ENCODE assay signal across 17 cellular contexts in genomic region chr6:107711953-107712522, GRCh38.
A peak's percentile ranks its signal among the peaks of the same experiment; 100 is the strongest.
DNase-seq lines count a peak whose midpoint lies in the region; ATAC-seq and TF ChIP-seq lines count a peak whose summit lies in the region.
"Had no signal": no experiment of that assay in that cellular context is flagged by ENCODE, and none has a peak within 500 bp of the region (broad histone marks: within the 10 kb centered on the region; RNA-seq: fewer than 3 reads in every experiment).

No MANE protein-coding gene starts in this region.

- no peak overlapping the region for H2AFZ ChIP-seq in OCI-LY1 (ENCODE audit: low read length)

- no peaks in the 10 kb centered on the region for H3K27me3 Mint-ChIP-seq in activated T-cell treated with anti-CD3 and anti-CD28 coated beads, Interleukin-2, amount 50 U/mL, for 4 hours (ENCODE audit: low read depth)
- no peaks in the 10 kb centered on the region for H3K27me3 Mint-ChIP-seq in effector memory CD8-positive, alpha-beta T cell

- no peak for ATAC-seq in activated T-cell treated with anti-CD3 and anti-CD28 coated beads, Interleukin-2, amount 50 U/mL, for 4 hours
- no peak for ATAC-seq in effector memory CD8-positive, alpha-beta T cell (replicated peaks)
- ATAC-seq in GM18870 (IDR thresholded peaks at IDR 0.05; ENCODE audit: unreplicated experiment) (no peak), left cardiac atrium (no peak)
- ATAC-seq: HCT116 had no signal

- no peak for DNase-seq in activated T-cell treated with anti-CD3 and anti-CD28 coated beads, Interleukin-2, amount 50 U/mL, for 4 hours
- no peak for DNase-seq in activated T-cell treated with anti-CD3 and anti-CD28 coated beads, Interleukin-2, amount 50 U/mL, for 48 hours
- no peak for DNase-seq in effector memory CD8-positive, alpha-beta T cell
- no peak for DNase-seq in activated CD4-positive, CD25-positive, alpha-beta regulatory T cell treated with anti-CD3 and anti-CD28 coated beads, Interleukin-2, amount 50 U/mL, for 72 hours
- DNase-seq in left cardiac atrium = no peak
- DNase-seq: activated CD8-positive, alpha-beta memory T cell treated with anti-CD3 and anti-CD28 coated beads, Interleukin-2, amount 50 U/mL, for 4 hours; heart left ventricle; left lung; NCI-H1105; NCI-H226; ovary had no signal

- H3K27me3 ChIP-seq in OCI-LY1 (ENCODE audit: insufficient read depth, low read length) (no peaks in the 10 kb centered on the region), skeletal muscle satellite cell (ENCODE audit: control insufficient read depth, insufficient read depth, low read length) (peaks cover 6% of the 10 kb centered on the region)
- H3K27me3 ChIP-seq: brain microvascular endothelial cell, left lung, ovary had no signal

- H3F3A ChIP-seq in OCI-LY1 (ENCODE audit: insufficient read depth, low read length) = no peaks in the 10 kb centered on the region

- H3K9me3 Mint-ChIP-seq in activated T-cell treated with anti-CD3 and anti-CD28 coated beads, Interleukin-2, amount 50 U/mL, for 4 hours = peaks cover 3% of the 10 kb centered on the region
- no peaks in the 10 kb centered on the region for H3K9me3 Mint-ChIP-seq in effector memory CD8-positive, alpha-beta T cell

- H3K4me3 ChIP-seq in OCI-LY1 (ENCODE audit: low read depth, low read length, poor library complexity, severe bottlenecking) = peak overlapping the region; percentile 33
- H3K4me3 ChIP-seq in skeletal muscle satellite cell (ENCODE audit: low read length) = no peak overlapping the region
- H3K4me3 ChIP-seq: ovary had no signal

- peak overlapping the region; percentile 62; the same call in 1 of the 2 replicates for H3K4me2 ChIP-seq in OCI-LY1 (ENCODE audit: low read length)
- H3K4me2 ChIP-seq in skeletal muscle satellite cell (ENCODE audit: low read length) = peak overlapping the region; percentile 67

- H3K4me1 Mint-ChIP-seq in activated T-cell treated with anti-CD3 and anti-CD28 coated beads, Interleukin-2, amount 50 U/mL, for 4 hours (ENCODE audit: low read depth) = peaks cover 64% of the 10 kb centered on the region
- peaks cover 51 to 65% of the 10 kb centered on the region in 2 donors for H3K4me1 Mint-ChIP-seq in effector memory CD8-positive, alpha-beta T cell (ENCODE audit: low read depth in 2 of 2)
- H3K4me1 Mint-ChIP-seq: endodermal cell had no signal

- H3K9me3 ChIP-seq in OCI-LY1 (ENCODE audit: low read length) (no peaks in the 10 kb centered on the region), skeletal muscle satellite cell (replicated peaks; ENCODE audit: low read length) (no peaks in the 10 kb centered on the region)
- H3K9me3 ChIP-seq: heart left ventricle, left lung, ovary had no signal

- H3K36me3 Mint-ChIP-seq in activated T-cell treated with anti-CD3 and anti-CD28 coated beads, Interleukin-2, amount 50 U/mL, for 4 hours (ENCODE audit: insufficient read depth) = peaks cover 5% of the 10 kb centered on the region
- peaks cover 19% of the 10 kb centered on the region for H3K36me3 Mint-ChIP-seq in effector memory CD8-positive, alpha-beta T cell (ENCODE audit: insufficient read depth)

- no peaks in the 10 kb centered on the region for H3K9me2 ChIP-seq in OCI-LY1 (ENCODE audit: low read depth, low read length)

- H3K79me2 ChIP-seq in OCI-LY1 (ENCODE audit: insufficient read depth, low read length) = no peaks in the 10 kb centered on the region

- H3K27ac Mint-ChIP-seq in effector memory CD8-positive, alpha-beta T cell = peak overlapping the region; percentile 91 to 94
- H3K27ac Mint-ChIP-seq: endodermal cell had no signal

- H3K4me1 ChIP-seq in OCI-LY1 (ENCODE audit: insufficient read depth, low read length, severe bottlenecking) (peaks cover 27% of the 10 kb centered on the region), skeletal muscle satellite cell (ENCODE audit: control insufficient read depth, insufficient read depth, low read length) (peaks cover 13% of the 10 kb centered on the region)

- H3K9ac ChIP-seq in OCI-LY1 (ENCODE audit: low read length) (no peak overlapping the region; the same call in 1 of the 2 replicates), skeletal muscle satellite cell (ENCODE audit: low read depth, low read length) (no peak overlapping the region)

- H4K20me1 ChIP-seq in OCI-LY1 (ENCODE audit: insufficient read depth, low read length) = no peaks in the 10 kb centered on the region

- no peak for TF ChIP-seq CTCF in OCI-LY1 (IDR thresholded peaks at IDR 0.05; ENCODE audit: low read length)

- peak overlapping the region; percentile 23 for H3K4me3 Mint-ChIP-seq in activated T-cell treated with anti-CD3 and anti-CD28 coated beads, Interleukin-2, amount 50 U/mL, for 4 hours
- H3K4me3 Mint-ChIP-seq in effector memory CD8-positive, alpha-beta T cell = peak overlapping the region; percentile 74 to 82
- H3K4me3 Mint-ChIP-seq: endodermal cell had no signal

- H3K36me3 ChIP-seq in OCI-LY1 (ENCODE audit: insufficient read depth, low read length) = no peaks in the 10 kb centered on the region
- H3K36me3 ChIP-seq in skeletal muscle satellite cell (ENCODE audit: insufficient read depth, low read length) = no peaks in the 10 kb centered on the region
- H3K36me3 ChIP-seq: brain microvascular endothelial cell, heart left ventricle, left lung, ovary had no signal

- H3K27ac ChIP-seq in OCI-LY1 (ENCODE audit: low read depth, low read length, poor library complexity, severe bottlenecking) = no peak overlapping the region
- H3K27ac ChIP-seq: brain microvascular endothelial cell, left lung, ovary had no signal

- intact Hi-C loops in left cardiac atrium (cut with DNase I) = no loop called here
